ENCODE assay signal across 8 cellular contexts in genomic region chr7:28685660-28686417, GRCh38.
A peak's percentile ranks its signal among the peaks of the same experiment; 100 is the strongest.
DNase-seq lines count a peak whose midpoint lies in the region; ATAC-seq and FAIRE-seq lines count a peak whose summit lies in the region.

No MANE protein-coding gene starts in this region.

- no peak for ATAC-seq in GM21367 (IDR thresholded peaks at IDR 0.05; ENCODE audit: unreplicated experiment)

- peaks cover 34% of the 10 kb centered on the region for H3K4me1 ChIP-seq in muscle layer of colon (ENCODE audit: insufficient read depth, low read length)

- H3K27me3 ChIP-seq in muscle layer of colon (ENCODE audit: control insufficient read depth in 1 of 2, insufficient read depth in 2 of 2, low read length in 2 of 2) = no peaks in the 10 kb centered on the region

- peak overlapping the region; percentile 72 for H3K9ac ChIP-seq in muscle layer of colon (ENCODE audit: low read length)

- H3K27ac ChIP-seq in muscle layer of colon (ENCODE audit: low read depth, low read length) = peak overlapping the region; percentile 97

- H3K9me3 ChIP-seq in muscle layer of colon (ENCODE audit: low read length) = no peaks in the 10 kb centered on the region

- in situ Hi-C loops in Caki2 (cut with HindIII; ENCODE audit: low pct_unique_long_range_greater_than_20kb, low sequenced_read_pairs) = no loop called here

- DNase-seq in Caki2 (ENCODE audit: low read depth) = peak; percentile 99
- DNase-seq in H4 (ENCODE audit: low spot score) = peak; percentile 100
- DNase-seq in NCI-H1105 treated with DMSO at 0.1 percent for 48 hours (lab: John Stamatoyannopoulos, UW) = peak; percentile 53
- DNase-seq in UCSD-AML1 (lab: John Stamatoyannopoulos, UW; ENCODE audit: unreplicated experiment) = peak; percentile 16
- peak; percentile 99 for DNase-seq in fibroblast of the conjunctiva (ENCODE audit: low read depth)
- DNase-seq in urothelium cell line (ENCODE audit: low spot score) = peak; percentile 95

- no peaks in the 10 kb centered on the region for H3K36me3 ChIP-seq in muscle layer of colon (ENCODE audit: insufficient read depth, low read length)

- no peak for FAIRE-seq in urothelium cell line (lab: Jason Lieb, UNC)

- H3K4me3 ChIP-seq in muscle layer of colon (ENCODE audit: low read depth in 1 of 2, low read length in 2 of 2) = peak overlapping the region; percentile 52 to 65

Comparison
In these comparisons a context has a peak if more than half of its experiments do, and no peak if none do; other contexts are left out.
1. DNase-seq: peak in every context shown above with its lines; median percentile 100 in H4; 99 in Caki2; 99 in fibroblast of the conjunctiva; 95 in urothelium cell line; 53 in NCI-H1105 treated with DMSO at 0.1 percent for 48 hours; 16 in UCSD-AML1.